In the genomic region with DNA sequence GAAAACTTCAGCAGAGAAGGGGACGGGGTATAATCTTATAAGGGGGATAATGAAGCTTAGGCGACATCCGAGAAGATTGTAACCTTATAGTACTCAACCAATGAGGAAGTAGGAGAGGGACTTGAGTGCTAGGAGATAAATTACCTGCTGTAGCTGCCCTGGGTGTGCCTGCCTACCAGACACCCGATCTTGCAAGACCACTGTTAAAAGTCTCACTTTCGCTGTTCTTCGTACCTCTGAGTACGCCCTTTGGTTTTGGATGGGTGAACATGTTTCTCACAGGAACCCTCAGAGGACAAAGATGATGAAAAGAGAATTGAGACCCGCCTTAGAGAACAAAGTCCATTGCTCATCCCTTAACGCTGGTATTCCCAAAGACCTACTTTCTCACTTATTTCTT, we compare ENCODE assay signal across 24 cellular contexts.
"Had no signal": no experiment of that assay in that cellular context is flagged by ENCODE, and none has a peak within 500 bp of the region (broad histone marks: within the 10 kb centered on the region; RNA-seq: fewer than 3 reads in every experiment).

No MANE protein-coding gene starts in this region.

- H3K9ac ChIP-seq: SK-N-SH had no signal

- H3K4me3 ChIP-seq: MG63 had no signal

- H3K4me2 ChIP-seq: SK-N-SH had no signal

- H3K27me3 ChIP-seq: MG63 had no signal

- H3K36me3 ChIP-seq: MG63 had no signal

- H3K9me3 ChIP-seq: MG63, SK-N-SH had no signal

- DNase-seq: IMR-90; Karpas-422; KG1; MG63; NCI-H1092; NCI-H1105 treated with DMSO at 0.1 percent for 48 hours; NCI-H1417 treated with DMSO at 0.1 percent for 48 hours; NCI-H146; NCI-H1694 treated with DMSO at 0.1 percent for 48 hours; NCI-H1930; NCI-H2081; NCI-H2107; NCI-H2171 treated with DMSO at 0.1 percent for 48 hours; NCI-H345; NCI-H446 treated with DMSO at 0.1 percent for 48 hours; NCI-H510A treated with DMSO at 0.1 percent for 48 hours; NCI-H526; NK-92 treated with Interleukin-12 subunit alpha and Interleukin-12 subunit beta, amount 100 ng/mL, for 24 hours; SHP77; SK-N-SH; SW 1271; T-cell had no signal

- ATAC-seq: HepG2, T-cell had no signal

- H3K27ac ChIP-seq: RWPE1 had no signal
